ENCODE assay signal across 11 cellular contexts in genomic region chr12:49482095-49483051, GRCh38. TPM values are rescaled to one million over a fixed set of nuclear protein-coding genes. Genes with fewer than 3 reads are reported as not detected.
DNase-seq lines count a peak whose midpoint lies in the region; ATAC-seq and TF ChIP-seq lines count a peak whose summit lies in the region.
"Had no signal": no experiment of that assay in that cellular context is flagged by ENCODE, and none has a peak within 500 bp of the region (broad histone marks: within the 10 kb centered on the region; RNA-seq: fewer than 3 reads in every experiment).

No MANE protein-coding gene starts in this region.

- peaks cover 35% of the 10 kb centered on the region for H3K4me1 Mint-ChIP-seq in HFFc6 (ENCODE audit: low read depth)
- H3K4me1 Mint-ChIP-seq in Calu3 (ENCODE audit: low read depth, unreplicated experiment) = no peaks in the 10 kb centered on the region

- no TSS peak for BruUV-seq in Calu3 (replicated peaks; lab: Mats Ljungman, UMichigan)

- H3K9me3 Mint-ChIP-seq in HFFc6 (no peaks in the 10 kb centered on the region), Calu3 (ENCODE audit: low read depth, unreplicated experiment) (no peaks in the 10 kb centered on the region)
- H3K9me3 Mint-ChIP-seq: neural crest cell; stimulated activated naive CD8-positive, alpha-beta T cell treated with anti-CD3 and anti-CD28 coated beads, Interleukin-15, Interleukin-2, amounts not matched to agents 100 ng/mL and 50 ng/mL, for 24 hours had no signal

- intact Hi-C loops in Calu3 (cut with micrococcal nuclease; ENCODE audit: unreplicated experiment) = no loop called here

- ATAC-seq in GM18505 (IDR thresholded peaks at IDR 0.05; ENCODE audit: unreplicated experiment) (no peak), HG03460 (IDR thresholded peaks at IDR 0.05; ENCODE audit: unreplicated experiment) (no peak)

- H3K27ac ChIP-seq in epithelial cell of prostate = peak overlapping the region; percentile 77

- H3K36me3 Mint-ChIP-seq in HFFc6 (ENCODE audit: low read depth) (no peaks in the 10 kb centered on the region), Calu3 (ENCODE audit: insufficient read depth, unreplicated experiment) (peaks cover 6% of the 10 kb centered on the region)

- CTCF ChIA-PET in Calu3 (lab: Charles Lee) = no interaction called here

- H3K27me3 Mint-ChIP-seq in HFFc6 (ENCODE audit: insufficient read depth) (no peaks in the 10 kb centered on the region), Calu3 (ENCODE audit: unreplicated experiment) (no peaks in the 10 kb centered on the region)
- H3K27me3 Mint-ChIP-seq: stimulated activated naive CD8-positive, alpha-beta T cell treated with anti-CD3 and anti-CD28 coated beads, Interleukin-15, Interleukin-2, amounts not matched to agents 100 ng/mL and 50 ng/mL, for 24 hours had no signal

- DNase-seq in A172 (ENCODE audit: low spot score) (peak; percentile 12), HFFc6 (peak; percentile 15), NCI-H748 (lab: John Stamatoyannopoulos, UW; ENCODE audit: unreplicated experiment) (peak; percentile 69), epithelial cell of prostate (ENCODE audit: low read depth, low spot score) (no peak), Calu3 (no peak)
- DNase-seq in activated effector memory CD4-positive, alpha-beta T cell treated with anti-CD3 and anti-CD28 coated beads, Interleukin-2, amount 50 U/mL, for 16 hours = no peak
- DNase-seq: amniotic stem cell had no signal

- TF ChIP-seq CTCF in HFFc6 (IDR thresholded peaks at IDR 0.05) (no peak), Calu3 (IDR thresholded peaks at IDR 0.05; ENCODE audit: unreplicated experiment) (no peak)

- H3K4me3 Mint-ChIP-seq in HFFc6 (no peak overlapping the region; the same call in 1 of the 2 replicates), Calu3 (ENCODE audit: low read depth, unreplicated experiment) (no peak overlapping the region)
- H3K4me3 Mint-ChIP-seq: neural crest cell; stimulated activated naive CD8-positive, alpha-beta T cell treated with anti-CD3 and anti-CD28 coated beads, Interleukin-15, Interleukin-2, amounts not matched to agents 100 ng/mL and 50 ng/mL, for 24 hours had no signal

- TF ChIP-seq POLR2A in GM18505 (IDR thresholded peaks at IDR 0.05; ENCODE audit: borderline replicate concordance, extremely low read depth, insufficient read depth, insufficient read length) = no peak

- peak overlapping the region; percentile 31; the same call in 1 of the 2 replicates for H3K27ac Mint-ChIP-seq in HFFc6
- H3K27ac Mint-ChIP-seq in Calu3 (ENCODE audit: unreplicated experiment) = no peak overlapping the region
- H3K27ac Mint-ChIP-seq: stimulated activated naive CD8-positive, alpha-beta T cell treated with anti-CD3 and anti-CD28 coated beads, Interleukin-15, Interleukin-2, amounts not matched to agents 100 ng/mL and 50 ng/mL, for 24 hours had no signal

RNA-seq across cellular contexts. Expression of gene KCNH3, which starts 56.5 kb away (rescaled TPM):
- total RNA-seq in A172 (2014; rRNA removed; shearing (Covaris generic)) = 5.4 and 7.1 TPM in 2 replicates
- under 1 TPM in 2 of 6 experiments, not detected in 4; 0.05 to 0.10 TPM for total RNA-seq in HFFc6 (2021; fragmentation: NEBNext Ultra II Directional; extraction: Animal tissue kit (Norgen Biotek cat#: 25700))
- 0.59 and 2.8 TPM in 2 replicates for total RNA-seq in Calu3 (2022)

Comparison
In these comparisons a context has a peak if more than half of its experiments do, and no peak if none do; other contexts are left out.
1. DNase-seq: peak in A172 (single experiment), HFFc6 (single experiment) and NCI-H748 (single experiment); none in epithelial cell of prostate (single experiment), Calu3 (single experiment) and activated effector memory CD4-positive, alpha-beta T cell treated with anti-CD3 and anti-CD28 coated beads, Interleukin-2, amount 50 U/mL, for 16 hours (single experiment).